In genomic region chr7:95501261-95501816, GRCh38 we compare ENCODE assay signal across 1 cellular context.
TF ChIP-seq lines count a peak whose summit lies in the region.

No MANE protein-coding gene starts in this region.

TF ChIP-seq in SK-N-SH treated with all-trans-retinoic acid at 6 μM for 48 hours, 23 proteins besides CTCF, POLR2A, EP300 and RAD21 (continued from another document):
- TF ChIP-seq TSHZ2 (CRISPR knock-in tag; IDR thresholded peaks at IDR 0.05) (no peak), ZC3H10 (CRISPR knock-in tag; IDR thresholded peaks at IDR 0.05) (no peak), ISL1 (CRISPR knock-in tag; IDR thresholded peaks at IDR 0.05) (no peak)
